10 cellular contexts compared by ENCODE assay signal in genomic region chr9:34559616-34560546, GRCh38. TPM values are rescaled to one million over a fixed set of nuclear protein-coding genes. Genes with fewer than 3 reads are reported as not detected.
DNase-seq lines count a peak whose midpoint lies in the region; ATAC-seq, FAIRE-seq and TF ChIP-seq lines count a peak whose summit lies in the region.
"Had no signal": no experiment of that assay in that cellular context is flagged by ENCODE, and none has a peak within 500 bp of the region (broad histone marks: within the 10 kb centered on the region; RNA-seq: fewer than 3 reads in every experiment).

No MANE protein-coding gene starts in this region.

- DNase-seq in HT1080 (ENCODE audit: low read depth) (peak; percentile 54), breast epithelium (ENCODE audit: low spot score in 2 of 2) (no peak), kidney (peak; percentile 87), NCI-H82 (lab: John Stamatoyannopoulos, UW) (no peak), cortex of kidney (lab: John Stamatoyannopoulos, UW) (no peak), NCI-H446 (lab: John Stamatoyannopoulos, UW) (no peak)

- peak overlapping the region in 2 of 3 donors; percentile 20 to 57 for H3K4me3 ChIP-seq in breast epithelium
- H3K4me3 ChIP-seq in kidney (ENCODE audit: low read length in 2 of 2), result no peak overlapping the region

- H3K4me1 ChIP-seq in breast epithelium, result peaks cover 5 to 10% of the 10 kb centered on the region in 2 donors
- H3K4me1 ChIP-seq in kidney (ENCODE audit: control insufficient read depth in 1 of 2, insufficient read depth in 1 of 2, low read depth in 1 of 2, low read length in 2 of 2), result peaks cover 9 to 16% of the 10 kb centered on the region in 2 donors

- H3K36me3 ChIP-seq in breast epithelium (no peaks in the 10 kb centered on the region), kidney (ENCODE audit: control insufficient read depth in 1 of 2, insufficient read depth in 2 of 2, low read length in 2 of 2) (no peaks in the 10 kb centered on the region)

- FAIRE-seq in kidney (lab: Jason Lieb, UNC), result no peak

- ATAC-seq in stimulated activated memory B cell treated with anti-CD40 and anti-IgM and Interleukin-4, amounts not matched to agents 10 μg/mL and 1 μg/mL and 100 μg/mL, for 72 hours, result peak; percentile 44
- ATAC-seq in GM18861 (IDR thresholded peaks at IDR 0.05; ENCODE audit: unreplicated experiment), result no peak

- H3K4me3 Mint-ChIP-seq in stimulated activated memory B cell treated with anti-CD40 and anti-IgM and Interleukin-4, amounts not matched to agents 10 μg/mL and 1 μg/mL and 100 μg/mL, for 72 hours, result no peak overlapping the region
- H3K4me3 Mint-ChIP-seq: dendritic cell treated with granulocyte-macrophage colony-stimulating factor and Interleukin-4, amounts not matched to agents 40 ng/mL and 50 ng/mL, for 4 days had no signal

- H3K9me3 ChIP-seq in breast epithelium (no peaks in the 10 kb centered on the region), kidney (ENCODE audit: control insufficient read depth in 1 of 2, low read length in 2 of 2) (no peaks in the 10 kb centered on the region)

- intact Hi-C loops in breast epithelium (cut with DNase I; ENCODE audit: low total_unique reads) (no loop called here), kidney (cut with DNase I) (no loop called here)

- H3K36me3 Mint-ChIP-seq in stimulated activated memory B cell treated with anti-CD40 and anti-IgM and Interleukin-4, amounts not matched to agents 10 μg/mL and 1 μg/mL and 100 μg/mL, for 72 hours, result no peaks in the 10 kb centered on the region

- H3K27me3 Mint-ChIP-seq in stimulated activated memory B cell treated with anti-CD40 and anti-IgM and Interleukin-4, amounts not matched to agents 10 μg/mL and 1 μg/mL and 100 μg/mL, for 72 hours, result peaks cover 76% of the 10 kb centered on the region

- no peaks in the 10 kb centered on the region for H3K9me3 Mint-ChIP-seq in stimulated activated memory B cell treated with anti-CD40 and anti-IgM and Interleukin-4, amounts not matched to agents 10 μg/mL and 1 μg/mL and 100 μg/mL, for 72 hours
- H3K9me3 Mint-ChIP-seq: dendritic cell treated with granulocyte-macrophage colony-stimulating factor and Interleukin-4, amounts not matched to agents 40 ng/mL and 50 ng/mL, for 4 days had no signal

- no peaks in the 10 kb centered on the region for H3K4me1 Mint-ChIP-seq in stimulated activated memory B cell treated with anti-CD40 and anti-IgM and Interleukin-4, amounts not matched to agents 10 μg/mL and 1 μg/mL and 100 μg/mL, for 72 hours

- TF ChIP-seq POLR2A in breast epithelium (IDR thresholded peaks at IDR 0.05), result no peak

- peaks cover 0 to 3% of the 10 kb centered on the region in 2 donors for H3K27me3 ChIP-seq in breast epithelium

- TF ChIP-seq CTCF in breast epithelium (IDR thresholded peaks at IDR 0.05) (no peak), kidney (IDR thresholded peaks at IDR 0.05; ENCODE audit: borderline replicate concordance, extremely low read depth, insufficient read depth) (no peak)

- H3K27ac Mint-ChIP-seq in stimulated activated memory B cell treated with anti-CD40 and anti-IgM and Interleukin-4, amounts not matched to agents 10 μg/mL and 1 μg/mL and 100 μg/mL, for 72 hours, result no peak overlapping the region
- H3K27ac Mint-ChIP-seq: dendritic cell treated with granulocyte-macrophage colony-stimulating factor and Interleukin-4, amounts not matched to agents 40 ng/mL and 50 ng/mL, for 4 days had no signal

- H3K27ac ChIP-seq in breast epithelium (peak overlapping the region; percentile 42 to 86), kidney (ENCODE audit: low read depth in 2 of 2, low read length in 2 of 2) (peak overlapping the region in 1 of 2 donors; percentile 67)

- H3K9ac ChIP-seq in kidney (ENCODE audit: low read length in 2 of 2), result peak overlapping the region in 1 of 2 donors; percentile 4

RNA-seq across cellular contexts. Expression of gene CNTFR, which starts 29.6 kb away (rescaled TPM):
- total RNA-seq in HT1080 (2014; rRNA removed; shearing (Covaris generic)), result not detected in 2 replicates
- 0.03 TPM in 1 of 2 replicates, not detected in the other for polyA plus RNA-seq in HT1080 (2015; cell fraction: cytosol; rRNA removed)
- polyA plus RNA-seq in HT1080 (2015; cell fraction: nucleus; rRNA removed), result not detected in 2 replicates
- total RNA-seq in breast epithelium, result 100 to 1,000 TPM in 1 of 3 donors, 10 to 100 TPM in 2; 11.3 to 103 (median 15.4) TPM
- 3.7 TPM for total RNA-seq in kidney
- 1.7 TPM for polyA plus RNA-seq in kidney (ENCODE audit: insufficient read depth, low read depth, low replicate concordance)
- total RNA-seq: pulmonary artery endothelial cell had no signal

RNA-seq across cellular contexts. Expression of gene ENHO, which starts 37.1 kb away (rescaled TPM):
- total RNA-seq in HT1080 (2014; rRNA removed; shearing (Covaris generic)), result 5.0 TPM in 2 replicates
- 0.84 and 0.96 TPM in 2 replicates for polyA plus RNA-seq in HT1080 (2015; cell fraction: cytosol; rRNA removed)
- 0.12 and 0.13 TPM in 2 replicates for polyA plus RNA-seq in HT1080 (2015; cell fraction: nucleus; rRNA removed)
- total RNA-seq in breast epithelium, result 1 to 10 TPM in 2 of 3 donors, under 1 TPM in 1; 0.33 to 5.4 (median 1.8) TPM
- total RNA-seq in kidney, result 0.22 TPM
- 2.7 TPM for polyA plus RNA-seq in kidney (ENCODE audit: insufficient read depth, low read depth, low replicate concordance)

RNA-seq across cellular contexts. Expression of gene RPP25L, which starts 52.0 kb away (rescaled TPM):
- 30.3 and 43.1 TPM in 2 replicates for total RNA-seq in HT1080 (2014; rRNA removed; shearing (Covaris generic))
- polyA plus RNA-seq in HT1080 (2015; cell fraction: cytosol; rRNA removed), result 28.6 and 32.4 TPM in 2 replicates
- polyA plus RNA-seq in HT1080 (2015; cell fraction: nucleus; rRNA removed), result 18.3 and 21.0 TPM in 2 replicates
- 10 to 100 TPM; 28.5 to 37.9 (median 36.4) TPM for total RNA-seq in breast epithelium
- total RNA-seq in kidney, result 21.9 TPM
- polyA plus RNA-seq in kidney (ENCODE audit: insufficient read depth, low read depth, low replicate concordance), result 73.8 TPM

Comparison
In these comparisons a context has a peak if more than half of its experiments do, and no peak if none do; other contexts are left out.
1. DNase-seq: peak in HT1080 (single experiment) and kidney (single experiment); none in breast epithelium (0 of 2), NCI-H82 (single experiment), cortex of kidney (single experiment) and NCI-H446 (0 of 2).
2. H3K4me3 ChIP-seq: peak in breast epithelium (2 of 3); none in kidney (0 of 2).